11 cellular contexts compared by ENCODE assay signal in genomic region chr2:75729861-75730260, GRCh38. TPM values are rescaled to one million over a fixed set of nuclear protein-coding genes. Genes with fewer than 3 reads are reported as not detected.
DNase-seq lines count a peak whose midpoint lies in the region.
"Had no signal": no experiment of that assay in that cellular context is flagged by ENCODE, and none has a peak within 500 bp of the region (broad histone marks: within the 10 kb centered on the region; RNA-seq: fewer than 3 reads in every experiment).

No MANE protein-coding gene starts in this region.

- H3K4me2 ChIP-seq in Karpas-422 (ENCODE audit: low read depth, low read length, poor library complexity, severe bottlenecking), result no peak overlapping the region
- no peak overlapping the region for H3K4me2 ChIP-seq in mesendoderm (ENCODE audit: low read length)

- H3K79me2 ChIP-seq in Karpas-422 (ENCODE audit: low read length) (no peaks in the 10 kb centered on the region), mesendoderm (ENCODE audit: control insufficient read depth, insufficient read depth, low read length) (no peaks in the 10 kb centered on the region)

- H3K79me1 ChIP-seq in mesendoderm (ENCODE audit: low read length), result no peaks in the 10 kb centered on the region

- H3K27ac ChIP-seq in Karpas-422 (ENCODE audit: low read length), result no peak overlapping the region
- H3K27ac ChIP-seq in mesendoderm (ENCODE audit: low read depth, low read length), result no peak overlapping the region

- no peak overlapping the region for H3K4ac ChIP-seq in mesendoderm (ENCODE audit: low read depth, low read length)

- no peak overlapping the region for H4K5ac ChIP-seq in mesendoderm (ENCODE audit: low read length)

- H3K27me3 ChIP-seq in Karpas-422 (ENCODE audit: low read length) (no peaks in the 10 kb centered on the region), mesendoderm (ENCODE audit: insufficient read depth, low read length, poor library complexity) (no peaks in the 10 kb centered on the region)

- no CpG with 5 or more reads among the region's 5 CpGs for WGBS in mesendoderm (ENCODE audit: extremely low coverage, insufficient coverage, low lambda C conversion rate)

- H3K23ac ChIP-seq in mesendoderm (ENCODE audit: low read length), result no peak overlapping the region

- no peak overlapping the region for H2BK15ac ChIP-seq in mesendoderm (replicated peaks; ENCODE audit: low read depth)

- H3K36me3 ChIP-seq in Karpas-422 (ENCODE audit: insufficient read depth, low read length) (no peaks in the 10 kb centered on the region), mesendoderm (ENCODE audit: control insufficient read depth, insufficient read depth, low read length) (no peaks in the 10 kb centered on the region)

- no peaks in the 10 kb centered on the region for H3K9me3 ChIP-seq in Karpas-422 (ENCODE audit: low read length)

- DNase-seq in ELR (ENCODE audit: low read depth) (peak; percentile 32), Karpas-422 (peak; percentile 65), astrocyte of the hippocampus (ENCODE audit: low read depth, low spot score) (peak; percentile 35), mesendoderm (peak; percentile 14), foreskin melanocyte (no peak), NCI-H2029 (lab: John Stamatoyannopoulos, UW) (no peak), NCI-H774 (lab: John Stamatoyannopoulos, UW) (no peak)
- DNase-seq in stimulated activated CD4-positive, alpha-beta T cell treated with anti-CD3 and anti-CD28 coated beads, Interleukin-2, amount 100 ng/mL, for 24 hours, result no peak
- DNase-seq: activated naive CD4-positive, alpha-beta T cell; NCI-H1092; T1000 had no signal

- H3K9ac ChIP-seq in Karpas-422 (ENCODE audit: low read length) (no peak overlapping the region), mesendoderm (ENCODE audit: low read length) (no peak overlapping the region)

- no peak overlapping the region for H2BK5ac ChIP-seq in mesendoderm (ENCODE audit: low read length)

- H3K4me1 ChIP-seq in Karpas-422 (ENCODE audit: low read length) (no peaks in the 10 kb centered on the region), mesendoderm (ENCODE audit: control insufficient read depth, low read depth, low read length) (no peaks in the 10 kb centered on the region)

- no peak overlapping the region for H3K18ac ChIP-seq in mesendoderm (ENCODE audit: low read length)

- H4K20me1 ChIP-seq in Karpas-422 (ENCODE audit: insufficient read depth, low read depth, low read length), result no peaks in the 10 kb centered on the region

- no peak overlapping the region for H2AFZ ChIP-seq in Karpas-422 (ENCODE audit: low read length)

- no peaks in the 10 kb centered on the region for H3K9me2 ChIP-seq in Karpas-422 (replicated peaks; ENCODE audit: insufficient read depth, low read length)

- no peak overlapping the region for H2AK5ac ChIP-seq in mesendoderm (ENCODE audit: low read length)

- H3K4me3 ChIP-seq in Karpas-422 (ENCODE audit: low read length) (no peak overlapping the region), mesendoderm (ENCODE audit: low read length) (no peak overlapping the region)

- no peak overlapping the region for H2BK120ac ChIP-seq in mesendoderm (ENCODE audit: low read depth, low read length)

- no peak overlapping the region for H3K56ac ChIP-seq in mesendoderm (ENCODE audit: low read length)

- H4K8ac ChIP-seq in mesendoderm (ENCODE audit: low read depth, low read length), result no peak overlapping the region

RNA-seq across cellular contexts. Expression of gene GCFC2, which starts 19.1 kb away (rescaled TPM):
- 67.7 and 108 TPM in 2 replicates for total RNA-seq in Karpas-422 (2014; rRNA removed; shearing (Covaris generic); ENCODE audit: low replicate concordance)
- 16.9 TPM for polyA plus RNA-seq in mesendoderm (2013, experiment 1 of 2)
- polyA plus RNA-seq in mesendoderm (2013, experiment 2 of 2), result 16.8 TPM

Comparison
In these comparisons a context has a peak if more than half of its experiments do, and no peak if none do; other contexts are left out.
1. DNase-seq: peak in ELR (single experiment), Karpas-422 (single experiment), astrocyte of the hippocampus (single experiment) and mesendoderm (single experiment); none in foreskin melanocyte (single experiment), NCI-H2029 (single experiment), NCI-H774 (single experiment) and stimulated activated CD4-positive, alpha-beta T cell treated with anti-CD3 and anti-CD28 coated beads, Interleukin-2, amount 100 ng/mL, for 24 hours (0 of 2).